In the genomic region with DNA sequence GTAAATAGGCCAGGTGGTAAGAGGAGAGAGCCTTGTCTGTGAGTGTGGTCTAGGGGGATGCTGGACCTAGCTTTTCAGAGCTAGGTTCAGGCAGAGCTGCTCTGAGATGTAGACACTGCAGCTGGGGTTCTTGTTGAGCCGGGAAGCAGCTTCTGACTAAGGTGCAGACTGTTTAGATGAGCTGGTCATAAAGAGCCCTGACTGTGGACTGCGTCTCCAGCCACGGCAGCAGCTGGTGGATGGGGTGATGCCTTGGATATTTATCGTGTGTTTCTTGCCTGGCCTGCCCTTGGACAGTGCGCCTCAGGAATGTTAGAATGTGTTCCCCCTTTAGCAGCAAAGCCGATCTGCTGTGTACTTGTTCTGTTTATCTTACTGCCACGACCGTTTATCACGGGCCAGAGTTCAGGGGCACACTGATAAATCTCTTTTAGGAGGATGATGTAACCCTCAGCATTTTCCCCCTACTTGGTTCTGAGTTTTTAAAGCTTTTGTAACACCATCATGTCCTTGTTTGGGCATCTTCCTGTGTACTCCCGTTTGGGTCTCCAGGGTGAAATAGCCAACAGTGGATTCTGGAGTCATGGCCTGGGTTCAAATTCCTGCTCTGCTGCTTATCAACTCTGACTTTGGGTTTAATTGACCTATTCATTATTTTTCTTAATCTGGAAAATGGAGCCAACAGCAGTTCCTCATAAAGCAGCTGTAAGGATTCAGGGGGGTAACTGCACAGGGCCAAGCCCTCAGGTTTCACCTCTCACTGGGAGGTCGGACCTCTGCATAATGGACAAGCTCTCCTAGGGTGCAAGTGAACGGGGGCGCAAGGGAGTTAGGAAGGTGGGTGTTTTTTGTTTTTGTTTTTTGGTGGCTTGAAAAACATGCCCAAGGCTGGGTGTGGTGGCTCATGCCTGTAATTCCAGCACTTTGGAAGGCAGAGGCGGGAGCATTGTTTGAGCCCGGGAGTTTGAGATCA, we compare ENCODE assay signal across 8 cellular contexts. TPM values are rescaled to one million over a fixed set of nuclear protein-coding genes. Genes with fewer than 3 reads are reported as not detected.
DNase-seq lines count a peak whose midpoint lies in the region; ATAC-seq and TF ChIP-seq lines count a peak whose summit lies in the region.

No MANE protein-coding gene starts in this region.

- H3K9me3 Mint-ChIP-seq in brain, result no peaks in the 10 kb centered on the region
- H3K9me3 Mint-ChIP-seq in naive thymus-derived CD4-positive, alpha-beta T cell, result no peaks in the 10 kb centered on the region

- peaks cover 51% of the 10 kb centered on the region for H3K4me1 Mint-ChIP-seq in brain
- H3K4me1 Mint-ChIP-seq in naive thymus-derived CD4-positive, alpha-beta T cell, result peaks cover 6 to 63% (median 33%) of the 10 kb centered on the region in 7 donors

- H3K27me3 Mint-ChIP-seq in brain, result no peaks in the 10 kb centered on the region
- H3K27me3 Mint-ChIP-seq in naive thymus-derived CD4-positive, alpha-beta T cell, result no peaks in the 10 kb centered on the region

- H3K27ac Mint-ChIP-seq in brain, result peak overlapping the region in 3 of 5 experiments; percentile 24 to 84 (median 27)
- peak overlapping the region in 3 of 9 donors; percentile 3 to 81 (median 18) for H3K27ac Mint-ChIP-seq in naive thymus-derived CD4-positive, alpha-beta T cell

- POLR2A ChIA-PET in naive thymus-derived CD4-positive, alpha-beta T cell (lab: Charles Lee), result interaction anchor here (1.2 kb wide), 1 partner anchor 37 kb away, joined by 3 read pairs; no protein-coding TSS in a partner anchor

- DNase-seq in SHP77 (lab: John Stamatoyannopoulos, UW), result peak; percentile 44 to 52
- no peak for DNase-seq in SHP77 treated with DMSO at 0.1 percent for 48 hours (lab: John Stamatoyannopoulos, UW)
- peak; percentile 89 for DNase-seq in left lobe of liver (ENCODE audit: low spot score)
- no peak for DNase-seq in upper lobe of right lung
- no peak for DNase-seq in NCI-H1092 (lab: John Stamatoyannopoulos, UW)
- no peak for DNase-seq in naive thymus-derived CD4-positive, alpha-beta T cell

- CTCF ChIA-PET in naive thymus-derived CD4-positive, alpha-beta T cell (lab: Charles Lee), result no interaction called here

- H3K27ac ChIP-seq in upper lobe of right lung, result peak overlapping the region; percentile 11
- no peak overlapping the region for H3K27ac ChIP-seq in naive thymus-derived CD4-positive, alpha-beta T cell (ENCODE audit: low read depth, low read length)

- peak; percentile 81 for ATAC-seq in left lobe of liver
- peak; percentile 67 for ATAC-seq in upper lobe of right lung
- ATAC-seq in GM21367 (IDR thresholded peaks at IDR 0.05; ENCODE audit: unreplicated experiment), result no peak
- ATAC-seq in naive thymus-derived CD4-positive, alpha-beta T cell, result no peak

- H3K36me3 Mint-ChIP-seq in brain, result peaks cover 3% of the 10 kb centered on the region
- peaks cover 0 to 20% (median 4%) of the 10 kb centered on the region in 5 donors for H3K36me3 Mint-ChIP-seq in naive thymus-derived CD4-positive, alpha-beta T cell

- intact Hi-C loops in upper lobe of right lung (cut with DNase I), result no loop called here
- intact Hi-C loops in naive thymus-derived CD4-positive, alpha-beta T cell (cut with micrococcal nuclease), result no loop called here

- H3K4me3 Mint-ChIP-seq in brain, result peak overlapping the region in 1 of 5 experiments; percentile 12
- no peak overlapping the region for H3K4me3 Mint-ChIP-seq in naive thymus-derived CD4-positive, alpha-beta T cell

- H3K9me3 ChIP-seq in upper lobe of right lung, result no peaks in the 10 kb centered on the region
- no peaks in the 10 kb centered on the region for H3K9me3 ChIP-seq in naive thymus-derived CD4-positive, alpha-beta T cell (ENCODE audit: control insufficient read depth in 2 of 3, low read length in 3 of 3)

- TF ChIP-seq CTCF in brain (conservative IDR thresholded peaks at IDR 0.05), result no peak
- no peak for TF ChIP-seq CTCF in upper lobe of right lung (IDR thresholded peaks at IDR 0.05)

- H3K4me3 ChIP-seq in upper lobe of right lung, result no peak overlapping the region
- H3K4me3 ChIP-seq in naive thymus-derived CD4-positive, alpha-beta T cell (ENCODE audit: low read length), result no peak overlapping the region

- H3K4me1 ChIP-seq in upper lobe of right lung, result peaks cover 14% of the 10 kb centered on the region
- H3K4me1 ChIP-seq in naive thymus-derived CD4-positive, alpha-beta T cell (ENCODE audit: control insufficient read depth in 2 of 2, insufficient read depth in 2 of 2, low read length in 2 of 2), result no peaks in the 10 kb centered on the region

- no peaks in the 10 kb centered on the region for H3K27me3 ChIP-seq in upper lobe of right lung
- no peaks in the 10 kb centered on the region for H3K27me3 ChIP-seq in naive thymus-derived CD4-positive, alpha-beta T cell (ENCODE audit: control insufficient read depth in 2 of 2, insufficient read depth in 2 of 2, low read length in 2 of 2)

- no peaks in the 10 kb centered on the region for H3K36me3 ChIP-seq in upper lobe of right lung
- no peaks in the 10 kb centered on the region for H3K36me3 ChIP-seq in naive thymus-derived CD4-positive, alpha-beta T cell (ENCODE audit: control insufficient read depth in 2 of 3, insufficient read depth in 3 of 3, low read length in 3 of 3)

RNA-seq across cellular contexts. Expression of a gene that starts 51.4 kb away (rescaled TPM):
- polyA plus RNA-seq in brain (ENCODE audit: insufficient read depth, low read depth, low replicate concordance), result 27.6 TPM
- total RNA-seq in left lobe of liver (52.8 TPM), upper lobe of right lung (115 TPM)
- 10 to 100 TPM; 39.3 to 66.7 (median 64.9) TPM for total RNA-seq in naive thymus-derived CD4-positive, alpha-beta T cell
- polyA plus RNA-seq in naive thymus-derived CD4-positive, alpha-beta T cell, result 10 to 100 TPM; 15.7 to 42.2 TPM

Comparison
In these comparisons a context has a peak if more than half of its experiments do, and no peak if none do; other contexts are left out.
1. DNase-seq: peak in SHP77 (2 of 2) and left lobe of liver (single experiment); none in SHP77 treated with DMSO at 0.1 percent for 48 hours (single experiment), upper lobe of right lung (single experiment), NCI-H1092 (single experiment) and naive thymus-derived CD4-positive, alpha-beta T cell (0 of 9).
2. ATAC-seq: peak in left lobe of liver (single experiment) and upper lobe of right lung (single experiment); none in GM21367 (single experiment) and naive thymus-derived CD4-positive, alpha-beta T cell (single experiment).